Comparison of ENCODE assay signal across 8 cellular contexts in genomic region chr14:100375273-100375962, GRCh38. TPM values are rescaled to one million over a fixed set of nuclear protein-coding genes. Genes with fewer than 3 reads are reported as not detected.
DNase-seq lines count a peak whose midpoint lies in the region; ATAC-seq, FAIRE-seq and TF ChIP-seq lines count a peak whose summit lies in the region.

No MANE protein-coding gene starts in this region.

- peak overlapping the region; percentile 99 for H3K27ac Mint-ChIP-seq in osteocyte (ENCODE audit: unreplicated experiment)

- H3K4me3 ChIP-seq in OCI-LY1 (ENCODE audit: low read depth, low read length, poor library complexity, severe bottlenecking) = peak overlapping the region; percentile 89
- peak overlapping the region; percentile 66 for H3K4me3 ChIP-seq in urinary bladder (ENCODE audit: low read depth, low read length)

- no peaks in the 10 kb centered on the region for H3K9me3 Mint-ChIP-seq in osteocyte (ENCODE audit: unreplicated experiment)

- H3K9me3 ChIP-seq in OCI-LY1 (ENCODE audit: low read length) = no peaks in the 10 kb centered on the region

- peak overlapping the region; percentile 95 for H3K4me2 ChIP-seq in OCI-LY1 (ENCODE audit: low read length)

- TF ChIP-seq CTCF in OCI-LY1 (IDR thresholded peaks at IDR 0.05; ENCODE audit: low read length) (no peak), osteocyte (IDR thresholded peaks at IDR 0.05) (no peak)

- peak overlapping the region; percentile 93 for H3K4me3 Mint-ChIP-seq in osteocyte (ENCODE audit: unreplicated experiment)

- H3K4me1 Mint-ChIP-seq in osteocyte (ENCODE audit: unreplicated experiment) = peaks cover 50% of the 10 kb centered on the region

- H3K79me2 ChIP-seq in OCI-LY1 (ENCODE audit: insufficient read depth, low read length) = no peaks in the 10 kb centered on the region

- H4K20me1 ChIP-seq in OCI-LY1 (ENCODE audit: insufficient read depth, low read length) = no peaks in the 10 kb centered on the region

- DNase-seq in activated T-helper 9 cell treated with anti-CD3 and anti-CD28 coated beads, Interleukin-2, amount 50 U/mL, for 16 hours (ENCODE audit: low read depth) = peak; percentile 82
- DNase-seq in foreskin melanocyte (peak; percentile 97), osteocyte (ENCODE audit: extremely low spot score, unreplicated experiment) (peak; percentile 96)

- WGBS in urinary bladder = 3% methylated on average over 17 of the region's 17 CpGs

- peaks cover 13% of the 10 kb centered on the region for H3K36me3 Mint-ChIP-seq in osteocyte (ENCODE audit: unreplicated experiment)

- H3K36me3 ChIP-seq in OCI-LY1 (ENCODE audit: insufficient read depth, low read length) = no peaks in the 10 kb centered on the region
- H3K36me3 ChIP-seq in urinary bladder (ENCODE audit: insufficient read depth) = no peaks in the 10 kb centered on the region

- ATAC-seq in GM18517 (IDR thresholded peaks at IDR 0.05; ENCODE audit: unreplicated experiment) = peak; percentile 52
- ATAC-seq in HG03060 (IDR thresholded peaks at IDR 0.05; ENCODE audit: low read depth, unreplicated experiment) = peak; percentile 26

- H3K27ac ChIP-seq in OCI-LY1 (ENCODE audit: low read depth, low read length, poor library complexity, severe bottlenecking) (no peak overlapping the region), urinary bladder (ENCODE audit: low read depth) (peak overlapping the region; percentile 82)

- H3K9ac ChIP-seq in OCI-LY1 (ENCODE audit: low read length) = peak overlapping the region; percentile 80

- H3K9me2 ChIP-seq in OCI-LY1 (ENCODE audit: low read depth, low read length) = no peaks in the 10 kb centered on the region

- peak overlapping the region; percentile 42; the same call in 1 of the 2 replicates for H2AFZ ChIP-seq in OCI-LY1 (ENCODE audit: low read length)

- peak; percentile 87 for FAIRE-seq in A204.1 (lab: Jason Lieb, UNC)

- no peaks in the 10 kb centered on the region for H3K27me3 ChIP-seq in OCI-LY1 (ENCODE audit: insufficient read depth, low read length)

- H3K4me1 ChIP-seq in OCI-LY1 (ENCODE audit: insufficient read depth, low read length, severe bottlenecking) (peaks cover 27% of the 10 kb centered on the region), urinary bladder (ENCODE audit: insufficient read depth) (no peaks in the 10 kb centered on the region)

- H3F3A ChIP-seq in OCI-LY1 (ENCODE audit: insufficient read depth, low read length) = no peaks in the 10 kb centered on the region

- no peaks in the 10 kb centered on the region for H3K27me3 Mint-ChIP-seq in osteocyte (ENCODE audit: unreplicated experiment)

RNA-seq across cellular contexts. Expression of gene WDR25, which starts 0.9 kb away (rescaled TPM):
- total RNA-seq in osteocyte (15.5 and 20.0 TPM in 2 replicates), urinary bladder (9.5 TPM)
- 9.0 TPM for polyA plus RNA-seq in urinary bladder

RNA-seq across cellular contexts. Expression of gene SLC25A47, which starts 52.3 kb away (rescaled TPM):
- not detected in 2 replicates for total RNA-seq in osteocyte
- total RNA-seq in urinary bladder = not detected
- 0.08 TPM for polyA plus RNA-seq in urinary bladder
